Comparison of ENCODE assay signal across 8 cellular contexts in genomic region chr3:105367406-105368213, GRCh38.
DNase-seq lines count a peak whose midpoint lies in the region; ATAC-seq lines count a peak whose summit lies in the region.

No MANE protein-coding gene starts in this region.

- DNase-seq in NCI-H1105 treated with DMSO at 0.1 percent for 48 hours (lab: John Stamatoyannopoulos, UW): peak; percentile 39
- peak; percentile 34 for DNase-seq in activated CD4-positive, CD25-positive, alpha-beta regulatory T cell treated with anti-CD3 and anti-CD28 coated beads, Interleukin-2, amount 50 U/mL, for 16 hours (ENCODE audit: low read depth, low spot score)
- peak; percentile 55 for DNase-seq in central memory CD4-positive, alpha-beta T cell
- DNase-seq in kidney glomerular epithelial cell (lab: John Stamatoyannopoulos, UW): peak; percentile 68
- DNase-seq in stimulated activated CD4-positive, alpha-beta T cell treated with anti-CD3 and anti-CD28 coated beads, Interleukin-15, amount 100 ng/mL, for 1 hour (ENCODE audit: low read depth in 1 of 2, low spot score in 1 of 2): peak; percentile 5 to 40
- no peak for DNase-seq in HPDE6-E6E7 (ENCODE audit: extremely low spot score)

- ATAC-seq in GM18498 (IDR thresholded peaks at IDR 0.05; ENCODE audit: unreplicated experiment) (peak; percentile 28), HG02610 (IDR thresholded peaks at IDR 0.05; ENCODE audit: unreplicated experiment) (peak; percentile 41)
